Comparison of ENCODE assay signal across 8 cellular contexts in genomic region chr7:135320277-135320676, GRCh38.
DNase-seq lines count a peak whose midpoint lies in the region; ATAC-seq and FAIRE-seq lines count a peak whose summit lies in the region.

No MANE protein-coding gene starts in this region.

- intact Hi-C loops in sciatic nerve (cut with DNase I) = no loop called here

- peak; percentile 49 for ATAC-seq in sciatic nerve
- ATAC-seq in HG03108 (IDR thresholded peaks at IDR 0.05; ENCODE audit: unreplicated experiment) = no peak
- ATAC-seq in stimulated activated naive B cell treated with anti-CD40 and anti-IgM and Interleukin-4, amounts not matched to agents 10 μg/mL and 1 μg/mL and 100 μg/mL, for 72 hours (replicated peaks) = no peak

- no peaks in the 10 kb centered on the region for H3K4me1 Mint-ChIP-seq in stimulated activated naive B cell treated with anti-CD40 and anti-IgM and Interleukin-4, amounts not matched to agents 10 μg/mL and 1 μg/mL and 100 μg/mL, for 72 hours

- H3K36me3 Mint-ChIP-seq in stimulated activated naive B cell treated with anti-CD40 and anti-IgM and Interleukin-4, amounts not matched to agents 10 μg/mL and 1 μg/mL and 100 μg/mL, for 72 hours = no peaks in the 10 kb centered on the region

- no peak overlapping the region for H3K27ac Mint-ChIP-seq in stimulated activated naive B cell treated with anti-CD40 and anti-IgM and Interleukin-4, amounts not matched to agents 10 μg/mL and 1 μg/mL and 100 μg/mL, for 72 hours

- peaks cover 5% of the 10 kb centered on the region in 2 donors for H3K9me3 Mint-ChIP-seq in stimulated activated naive B cell treated with anti-CD40 and anti-IgM and Interleukin-4, amounts not matched to agents 10 μg/mL and 1 μg/mL and 100 μg/mL, for 72 hours

- no peak overlapping the region for H3K4me3 Mint-ChIP-seq in stimulated activated naive B cell treated with anti-CD40 and anti-IgM and Interleukin-4, amounts not matched to agents 10 μg/mL and 1 μg/mL and 100 μg/mL, for 72 hours

- FAIRE-seq in frontal cortex (lab: Jason Lieb, UNC) = no peak

- no peaks in the 10 kb centered on the region for H3K27me3 Mint-ChIP-seq in stimulated activated naive B cell treated with anti-CD40 and anti-IgM and Interleukin-4, amounts not matched to agents 10 μg/mL and 1 μg/mL and 100 μg/mL, for 72 hours

- peak; percentile 43 for DNase-seq in GM04504 (ENCODE audit: low read depth)
- peak; percentile 90 for DNase-seq in RPMI7951 (ENCODE audit: low read depth)
- peak; percentile 10 to 45 for DNase-seq in frontal cortex (ENCODE audit: low spot score in 2 of 2)
- DNase-seq in sciatic nerve (ENCODE audit: low spot score) = peak; percentile 78
- DNase-seq in stimulated activated naive B cell treated with anti-CD40 and anti-IgM and Interleukin-4, amounts not matched to agents 10 μg/mL and 1 μg/mL and 100 μg/mL, for 72 hours = no peak
- no peak for DNase-seq in OCI-M1 (lab: John Stamatoyannopoulos, UW)
- no peak for DNase-seq in stimulated activated CD8-positive, alpha-beta memory T cell treated with anti-CD3 and anti-CD28 coated beads, Interleukin-4, amount 100 ng/mL, for 48 hours

Comparison
In these comparisons a context has a peak if more than half of its experiments do, and no peak if none do; other contexts are left out.
1. DNase-seq: peak in GM04504 (single experiment), RPMI7951 (single experiment), frontal cortex (2 of 2) and sciatic nerve (single experiment); none in stimulated activated naive B cell treated with anti-CD40 and anti-IgM and Interleukin-4, amounts not matched to agents 10 μg/mL and 1 μg/mL and 100 μg/mL, for 72 hours (single experiment), OCI-M1 (single experiment) and stimulated activated CD8-positive, alpha-beta memory T cell treated with anti-CD3 and anti-CD28 coated beads, Interleukin-4, amount 100 ng/mL, for 48 hours (single experiment).